ENCODE assay signal across 16 cellular contexts in genomic region chr5:56342612-56343011, GRCh38.
A peak's percentile ranks its signal among the peaks of the same experiment; 100 is the strongest.
DNase-seq lines count a peak whose midpoint lies in the region; ATAC-seq lines count a peak whose summit lies in the region.
"Had no signal": no experiment of that assay in that cellular context is flagged by ENCODE, and none has a peak within 500 bp of the region (broad histone marks: within the 10 kb centered on the region; RNA-seq: fewer than 3 reads in every experiment).

No MANE protein-coding gene starts in this region.

- H3K36me3 Mint-ChIP-seq in stimulated activated naive CD8-positive, alpha-beta T cell treated with anti-CD3 and anti-CD28 coated beads, Interleukin-15, Interleukin-2, amounts not matched to agents 100 ng/mL and 50 ng/mL, for 24 hours (ENCODE audit: low read depth) = peaks cover 4% of the 10 kb centered on the region
- peaks cover 14 to 16% of the 10 kb centered on the region in 2 donors for H3K36me3 Mint-ChIP-seq in naive B cell
- H3K36me3 Mint-ChIP-seq: CD14-positive monocyte, IgD-negative memory B cell had no signal

- H3K9me3 Mint-ChIP-seq in stimulated activated naive CD8-positive, alpha-beta T cell treated with anti-CD3 and anti-CD28 coated beads, Interleukin-15, Interleukin-2, amounts not matched to agents 100 ng/mL and 50 ng/mL, for 24 hours = peaks cover 20% of the 10 kb centered on the region
- H3K9me3 Mint-ChIP-seq in stimulated activated naive CD8-positive, alpha-beta T cell treated with anti-CD3 and anti-CD28 coated beads, Interleukin-15, amount 100 ng/mL, for 72 hours = peaks cover 0 to 16% of the 10 kb centered on the region in 2 donors
- H3K9me3 Mint-ChIP-seq in naive B cell = peaks cover 2 to 26% (median 7%) of the 10 kb centered on the region in 7 donors

- no peak overlapping the region for H3K4me3 Mint-ChIP-seq in stimulated activated naive CD8-positive, alpha-beta T cell treated with anti-CD3 and anti-CD28 coated beads, Interleukin-15, Interleukin-2, amounts not matched to agents 100 ng/mL and 50 ng/mL, for 24 hours
- no peak overlapping the region for H3K4me3 Mint-ChIP-seq in stimulated activated naive CD8-positive, alpha-beta T cell treated with anti-CD3 and anti-CD28 coated beads, Interleukin-15, amount 100 ng/mL, for 72 hours
- H3K4me3 Mint-ChIP-seq in naive B cell = peak overlapping the region in 4 of 8 donors; percentile 57 to 86 (median 70)
- H3K4me3 Mint-ChIP-seq: CD14-positive monocyte; CD4-positive, alpha-beta memory T cell; H9 had no signal

- H3K27me3 Mint-ChIP-seq in stimulated activated naive CD8-positive, alpha-beta T cell treated with anti-CD3 and anti-CD28 coated beads, Interleukin-15, Interleukin-2, amounts not matched to agents 100 ng/mL and 50 ng/mL, for 24 hours = no peaks in the 10 kb centered on the region
- H3K27me3 Mint-ChIP-seq in stimulated activated naive CD8-positive, alpha-beta T cell treated with anti-CD3 and anti-CD28 coated beads, Interleukin-15, amount 100 ng/mL, for 72 hours = no peaks in the 10 kb centered on the region
- H3K27me3 Mint-ChIP-seq in naive B cell = no peaks in the 10 kb centered on the region

- in situ Hi-C loops in KBM-7 (cut with MboI; ENCODE audit: low pct_unique_long_range_greater_than_20kb, low sequenced_read_pairs) = no loop called here

- no peak for ATAC-seq in stimulated activated naive CD8-positive, alpha-beta T cell treated with anti-CD3 and anti-CD28 coated beads, Interleukin-15, amount 100 ng/mL, for 72 hours
- ATAC-seq in naive B cell (ENCODE audit: low read depth in 2 of 2) = no peak
- ATAC-seq: GM12878 had no signal

- H3K27ac Mint-ChIP-seq in stimulated activated naive CD8-positive, alpha-beta T cell treated with anti-CD3 and anti-CD28 coated beads, Interleukin-15, Interleukin-2, amounts not matched to agents 100 ng/mL and 50 ng/mL, for 24 hours = peak overlapping the region; percentile 47
- no peak overlapping the region for H3K27ac Mint-ChIP-seq in stimulated activated naive CD8-positive, alpha-beta T cell treated with anti-CD3 and anti-CD28 coated beads, Interleukin-15, amount 100 ng/mL, for 72 hours
- peak overlapping the region in 5 of 6 donors; percentile 26 to 84 (median 60) for H3K27ac Mint-ChIP-seq in naive B cell
- H3K27ac Mint-ChIP-seq: CD14-positive monocyte; CD4-positive, alpha-beta memory T cell; H9 had no signal

- DNase-seq in stimulated activated naive CD8-positive, alpha-beta T cell treated with anti-CD3 and anti-CD28 coated beads, Interleukin-15, amount 100 ng/mL, for 72 hours = no peak
- DNase-seq in dermis blood vessel endothelial cell (peak; percentile 66), naive B cell (no peak), NCI-H1105 (lab: John Stamatoyannopoulos, UW) (no peak), KBM-7 (no peak), NCI-H446 (lab: John Stamatoyannopoulos, UW) (no peak)
- DNase-seq: CD4-positive, alpha-beta memory T cell; DMS 273 treated with DMSO at 0.1 percent for 48 hours; DMS53; DND-41; EL; H9 had no signal

- H3K4me1 Mint-ChIP-seq in stimulated activated naive CD8-positive, alpha-beta T cell treated with anti-CD3 and anti-CD28 coated beads, Interleukin-15, Interleukin-2, amounts not matched to agents 100 ng/mL and 50 ng/mL, for 24 hours (ENCODE audit: low read depth) = peaks cover 47% of the 10 kb centered on the region
- H3K4me1 Mint-ChIP-seq in stimulated activated naive CD8-positive, alpha-beta T cell treated with anti-CD3 and anti-CD28 coated beads, Interleukin-15, amount 100 ng/mL, for 72 hours = peaks cover 5% of the 10 kb centered on the region
- H3K4me1 Mint-ChIP-seq in naive B cell = peaks cover 50 to 86% (median 62%) of the 10 kb centered on the region in 3 donors
- H3K4me1 Mint-ChIP-seq: H9 had no signal

Comparison
In these comparisons a context has a peak if more than half of its experiments do, and no peak if none do; other contexts are left out.
1. H3K27ac Mint-ChIP-seq: peak in stimulated activated naive CD8-positive, alpha-beta T cell treated with anti-CD3 and anti-CD28 coated beads, Interleukin-15, Interleukin-2, amounts not matched to agents 100 ng/mL and 50 ng/mL, for 24 hours (single experiment) and naive B cell (5 of 6); none in stimulated activated naive CD8-positive, alpha-beta T cell treated with anti-CD3 and anti-CD28 coated beads, Interleukin-15, amount 100 ng/mL, for 72 hours (0 of 2).